1 cellular context compared by ENCODE assay signal in genomic region chr1:204254031-204254661, GRCh38.
TF ChIP-seq lines count a peak whose summit lies in the region.

No MANE protein-coding gene starts in this region.

TF ChIP-seq in HepG2, 621 proteins besides CTCF, POLR2A, EP300 and RAD21 (continued from another document and continues in another):
- TF ChIP-seq HIC2 (CRISPR knock-in tag; IDR thresholded peaks at IDR 0.05; ENCODE audit: low read depth) (0 out of 2 replicates have a peak, but pooled peaks have one; percentile 67), NFE2L1 (CRISPR knock-in tag; IDR thresholded peaks at IDR 0.05; ENCODE audit: borderline replicate concordance) (no peak), FOXP1 (IDR thresholded peaks at IDR 0.05) (0 out of 2 replicates have a peak, but pooled peaks have one; percentile 27), FOXP1 (CRISPR knock-in tag; IDR thresholded peaks at IDR 0.05) (peak; percentile 85), ZFY (CRISPR knock-in tag; IDR thresholded peaks at IDR 0.05) (peak; percentile 81), ZNF891 (CRISPR knock-in tag; IDR thresholded peaks at IDR 0.05) (no peak), BCL6 (CRISPR knock-in tag; IDR thresholded peaks at IDR 0.05) (peak; percentile 72), HNF4A (CRISPR knock-in tag; IDR thresholded peaks at IDR 0.05) (peak; percentile 88), KDM3A (CRISPR knock-in tag; IDR thresholded peaks at IDR 0.05; ENCODE audit: low read depth) (peak; percentile 83; the same call in 1 of the 2 replicates), SALL1 (CRISPR knock-in tag; IDR thresholded peaks at IDR 0.05) (peak; percentile 97), ZNF317 (CRISPR knock-in tag; IDR thresholded peaks at IDR 0.05) (peak; percentile 61; the same call in 1 of the 2 replicates), IKZF5 (CRISPR knock-in tag; IDR thresholded peaks at IDR 0.05) (peak; percentile 85), SP5 (CRISPR knock-in tag; IDR thresholded peaks at IDR 0.05; ENCODE audit: borderline replicate concordance, low read depth) (peak; percentile 87), PAXIP1 (CRISPR knock-in tag; conservative IDR thresholded peaks at IDR 0.05) (peak; percentile 90), SP4 (CRISPR knock-in tag; IDR thresholded peaks at IDR 0.05) (peak; percentile 51; the same call in 1 of the 2 replicates), ZBTB10 (CRISPR knock-in tag; IDR thresholded peaks at IDR 0.05; ENCODE audit: borderline replicate concordance) (no peak), HNF1B (CRISPR knock-in tag; IDR thresholded peaks at IDR 0.05) (peak; percentile 96), ZC3H13 (CRISPR knock-in tag; IDR thresholded peaks at IDR 0.05) (no peak), GLI4 (CRISPR knock-in tag; IDR thresholded peaks at IDR 0.05; ENCODE audit: borderline replicate concordance) (no peak), ZNF256 (CRISPR knock-in tag; conservative IDR thresholded peaks at IDR 0.05) (no peak), HMG20A (CRISPR knock-in tag; IDR thresholded peaks at IDR 0.05; ENCODE audit: borderline replicate concordance) (peak; percentile 43; the same call in 1 of the 2 replicates), TMF1 (CRISPR knock-in tag; IDR thresholded peaks at IDR 0.05; ENCODE audit: low read depth) (no peak), ZNF790 (CRISPR knock-in tag; IDR thresholded peaks at IDR 0.05; ENCODE audit: borderline replicate concordance) (peak; percentile 73; the same call in 1 of the 2 replicates), ZSCAN29 (CRISPR knock-in tag; conservative IDR thresholded peaks at IDR 0.05) (peak; percentile 90; the same call in 1 of the 2 replicates), ZNF644 (CRISPR knock-in tag; IDR thresholded peaks at IDR 0.05; ENCODE audit: low read depth) (peak; percentile 78; the same call in 1 of the 2 replicates), ZNF614 (CRISPR knock-in tag; IDR thresholded peaks at IDR 0.05; ENCODE audit: borderline replicate concordance) (peak; percentile 76; the same call in 1 of the 2 replicates), TOE1 (CRISPR knock-in tag; IDR thresholded peaks at IDR 0.05) (peak; percentile 60; the same call in 1 of the 2 replicates), NCOA2 (CRISPR knock-in tag; IDR thresholded peaks at IDR 0.05) (peak; percentile 77), ZNF761 (CRISPR knock-in tag; conservative IDR thresholded peaks at IDR 0.05) (peak; percentile 78; the same call in 1 of the 2 replicates), CHD4 (IDR thresholded peaks at IDR 0.05; ENCODE audit: borderline replicate concordance, low read length) (peak; percentile 95), ZNF350 (CRISPR knock-in tag; IDR thresholded peaks at IDR 0.05; ENCODE audit: borderline replicate concordance, low read depth) (peak; percentile 82; the same call in 1 of the 2 replicates), ZNF75D (CRISPR knock-in tag; IDR thresholded peaks at IDR 0.05; ENCODE audit: borderline replicate concordance) (no peak), TP53 (CRISPR knock-in tag; conservative IDR thresholded peaks at IDR 0.05) (0 out of 2 replicates have a peak, but pooled peaks have one; percentile 21), NPAS2 (CRISPR knock-in tag; IDR thresholded peaks at IDR 0.05; ENCODE audit: borderline replicate concordance) (0 out of 2 replicates have a peak, but pooled peaks have one; percentile 40), PRDM10 (CRISPR knock-in tag; IDR thresholded peaks at IDR 0.05; ENCODE audit: low read depth) (peak; percentile 34; the same call in 1 of the 2 replicates), MEIS2 (CRISPR knock-in tag; IDR thresholded peaks at IDR 0.05) (0 out of 2 replicates have a peak, but pooled peaks have one; percentile 70), ZNF629 (CRISPR knock-in tag; conservative IDR thresholded peaks at IDR 0.05) (peak; percentile 59; the same call in 1 of the 2 replicates), KMT2A (CRISPR knock-in tag; IDR thresholded peaks at IDR 0.05) (peak; percentile 37; the same call in 1 of the 2 replicates), ZNF281 (CRISPR knock-in tag; IDR thresholded peaks at IDR 0.05; ENCODE audit: borderline replicate concordance) (peak; percentile 14; the same call in 1 of the 2 replicates), SAP130 (CRISPR knock-in tag; IDR thresholded peaks at IDR 0.05; ENCODE audit: low read depth) (peak; percentile 90), ESRRA (CRISPR knock-in tag; IDR thresholded peaks at IDR 0.05; ENCODE audit: low read depth) (no peak), RFXAP (CRISPR knock-in tag; IDR thresholded peaks at IDR 0.05; ENCODE audit: borderline replicate concordance) (peak; percentile 77; the same call in 1 of the 2 replicates), ZNF3 (CRISPR knock-in tag; IDR thresholded peaks at IDR 0.05) (0 out of 2 replicates have a peak, but pooled peaks have one; percentile 55), ISL2 (CRISPR knock-in tag; IDR thresholded peaks at IDR 0.05) (peak; percentile 75), ZNF878 (CRISPR knock-in tag; IDR thresholded peaks at IDR 0.05) (peak; percentile 78), NCOA1 (CRISPR knock-in tag; IDR thresholded peaks at IDR 0.05) (0 out of 2 replicates have a peak, but pooled peaks have one; percentile 58), NFYB (CRISPR knock-in tag; IDR thresholded peaks at IDR 0.05) (peak; percentile 12; the same call in 1 of the 2 replicates)
